8 cellular contexts compared by ENCODE assay signal in genomic region chr20:12012241-12013222, GRCh38.
DNase-seq lines count a peak whose midpoint lies in the region; ATAC-seq and TF ChIP-seq lines count a peak whose summit lies in the region.

No MANE protein-coding gene starts in this region.

- no peaks in the 10 kb centered on the region for H3K27me3 ChIP-seq in neural cell (ENCODE audit: insufficient read depth, low read depth, low read length)

- no peak for TF ChIP-seq EP300 in neural cell (conservative IDR thresholded peaks at IDR 0.05; ENCODE audit: poor library complexity, severe bottlenecking)

- no peaks in the 10 kb centered on the region for H3K9me3 ChIP-seq in neural cell (ENCODE audit: low read length)

- peak; percentile 27 for DNase-seq in COR-L47 (lab: John Stamatoyannopoulos, UW)
- DNase-seq in HuH-7 (ENCODE audit: low spot score) = peak; percentile 85
- DNase-seq in SKM-1 (lab: John Stamatoyannopoulos, UW; ENCODE audit: unreplicated experiment) = peak; percentile 34
- peak; percentile 15 for DNase-seq in fibroblast of gingiva (ENCODE audit: low read depth)
- DNase-seq in cerebellum (ENCODE audit: low spot score) = no peak
- no peak for DNase-seq in T-helper 9 cell

- H2AFZ ChIP-seq in neural cell (ENCODE audit: low read depth, low read length) = no peak overlapping the region

- H3K9me2 ChIP-seq in neural cell (ENCODE audit: insufficient read depth, low read length) = no peaks in the 10 kb centered on the region

- peak; percentile 61 for TF ChIP-seq CTCF in neural cell (IDR thresholded peaks at IDR 0.05; ENCODE audit: poor library complexity, severe bottlenecking)

- H3K9ac ChIP-seq in neural cell (ENCODE audit: low read length) = no peak overlapping the region

- ATAC-seq in GM18868 (IDR thresholded peaks at IDR 0.05; ENCODE audit: unreplicated experiment) = peak; percentile 90

- peak; percentile 15 for TF ChIP-seq RAD21 in neural cell (conservative IDR thresholded peaks at IDR 0.05)

- no peaks in the 10 kb centered on the region for H3F3A ChIP-seq in neural cell (ENCODE audit: insufficient read depth, low read length, poor library complexity, severe bottlenecking)

- H3K79me2 ChIP-seq in neural cell (replicated peaks; ENCODE audit: insufficient read depth, low read length) = no peaks in the 10 kb centered on the region

- no peak overlapping the region for H3K4me3 ChIP-seq in neural cell (ENCODE audit: low read length)

- no peaks in the 10 kb centered on the region for H3K36me3 ChIP-seq in neural cell (ENCODE audit: insufficient read depth, low read length)

- H3K4me2 ChIP-seq in neural cell (ENCODE audit: low read length) = no peak overlapping the region

- no peak overlapping the region for H3K27ac ChIP-seq in neural cell (ENCODE audit: low read length)

- no peaks in the 10 kb centered on the region for H4K20me1 ChIP-seq in neural cell (ENCODE audit: insufficient read depth)

TF ChIP-seq in neural cell, 6 proteins besides CTCF, POLR2A, EP300 and RAD21:
- no peak for TF ChIP-seq POLR2AphosphoS5 (IDR thresholded peaks at IDR 0.05)
- TF ChIP-seq REST (IDR thresholded peaks at IDR 0.05; ENCODE audit: borderline replicate concordance) = no peak
- TF ChIP-seq MXI1 (conservative IDR thresholded peaks at IDR 0.05; ENCODE audit: poor library complexity, severe bottlenecking) = no peak
- no peak for TF ChIP-seq TAF1 (IDR thresholded peaks at IDR 0.05; ENCODE audit: low read depth)
- no peak for TF ChIP-seq EZH2 (IDR thresholded peaks at IDR 0.05; ENCODE audit: borderline replicate concordance, insufficient read depth, low read length, poor library complexity, severe bottlenecking)

Comparison
In these comparisons a context has a peak if more than half of its experiments do, and no peak if none do; other contexts are left out.
1. DNase-seq: peak in COR-L47 (single experiment), HuH-7 (single experiment), SKM-1 (single experiment) and fibroblast of gingiva (single experiment); none in cerebellum (single experiment) and T-helper 9 cell (single experiment).